Comparison of ENCODE assay signal across 22 cellular contexts in genomic region chr1:153903841-153904455, GRCh38. TPM values are rescaled to one million over a fixed set of nuclear protein-coding genes. Genes with fewer than 3 reads are reported as not detected.
DNase-seq lines count a peak whose midpoint lies in the region; ATAC-seq and TF ChIP-seq lines count a peak whose summit lies in the region.
"Had no signal": no experiment of that assay in that cellular context is flagged by ENCODE, and none has a peak within 500 bp of the region (broad histone marks: within the 10 kb centered on the region; RNA-seq: fewer than 3 reads in every experiment).

No MANE protein-coding gene starts in this region.

- H3K4me1 ChIP-seq in adipocyte (ENCODE audit: control insufficient read depth, insufficient read depth, low read length) (peaks cover 15% of the 10 kb centered on the region), tibial artery (peaks cover 0 to 25% (median 12%) of the 10 kb centered on the region in 4 donors)
- H3K4me1 ChIP-seq: neural progenitor cell, prostate gland had no signal

- H3K9ac ChIP-seq in adipocyte (ENCODE audit: low read length) = no peak overlapping the region
- H3K9ac ChIP-seq: neural progenitor cell had no signal

- H3K9me3 ChIP-seq in adipocyte (ENCODE audit: control insufficient read depth, low read length) (no peaks in the 10 kb centered on the region), tibial artery (no peaks in the 10 kb centered on the region)
- H3K9me3 ChIP-seq: prostate gland had no signal

- H3K4me3 ChIP-seq in adipocyte (ENCODE audit: low read length) (no peak overlapping the region), tibial artery (no peak overlapping the region)
- H3K4me3 ChIP-seq: neural progenitor cell, prostate gland had no signal

- H3K27me3 ChIP-seq in adipocyte (replicated peaks; ENCODE audit: control insufficient read depth, insufficient read depth, low read length) (no peaks in the 10 kb centered on the region), tibial artery (no peaks in the 10 kb centered on the region)
- H3K27me3 ChIP-seq: neural progenitor cell had no signal

- peaks cover 7 to 61% (median 9%) of the 10 kb centered on the region in 3 donors for H3K36me3 Mint-ChIP-seq in naive thymus-derived CD8-positive, alpha-beta T cell

- H3K4me1 Mint-ChIP-seq in naive thymus-derived CD8-positive, alpha-beta T cell = peaks cover 12 to 61% (median 36%) of the 10 kb centered on the region in 4 donors

- no peaks in the 10 kb centered on the region for H3K27me3 Mint-ChIP-seq in naive thymus-derived CD8-positive, alpha-beta T cell
- H3K27me3 Mint-ChIP-seq: activated CD4-positive, alpha-beta T cell treated with anti-CD3 and anti-CD28 coated beads, Interleukin-2, amount 10 ng/mL, durations not matched to agents 24 days and 14 days; effector memory CD8-positive, alpha-beta T cell had no signal

- ATAC-seq in left cardiac atrium (peak; percentile 19 to 41), Right ventricle myocardium superior (ENCODE audit: poor library complexity) (no peak)
- no peak for ATAC-seq in naive thymus-derived CD8-positive, alpha-beta T cell
- ATAC-seq: effector memory CD8-positive, alpha-beta T cell; HepG2; Right ventricle myocardium inferior had no signal

- H3K4me3 Mint-ChIP-seq in naive thymus-derived CD8-positive, alpha-beta T cell = peak overlapping the region in 1 of 10 donors; percentile 26
- H3K4me3 Mint-ChIP-seq: activated CD4-positive, alpha-beta T cell treated with anti-CD3 and anti-CD28 coated beads, Interleukin-2, amount 10 ng/mL, durations not matched to agents 24 days and 14 days; effector memory CD8-positive, alpha-beta T cell; immature natural killer cell; neural progenitor cell had no signal

- POLR2A ChIA-PET in naive thymus-derived CD8-positive, alpha-beta T cell (lab: Charles Lee) = no interaction called here

- H3K9me3 Mint-ChIP-seq in naive thymus-derived CD8-positive, alpha-beta T cell = no peaks in the 10 kb centered on the region
- H3K9me3 Mint-ChIP-seq: activated CD4-positive, alpha-beta T cell treated with anti-CD3 and anti-CD28 coated beads, Interleukin-2, amount 10 ng/mL, durations not matched to agents 24 days and 14 days; effector memory CD8-positive, alpha-beta T cell; immature natural killer cell; neural progenitor cell had no signal

- peaks cover 7% of the 10 kb centered on the region for H3K36me3 ChIP-seq in adipocyte (ENCODE audit: control insufficient read depth, insufficient read depth, low read length, severe bottlenecking)
- peaks cover 0 to 21% (median 2%) of the 10 kb centered on the region in 3 donors for H3K36me3 ChIP-seq in tibial artery
- H3K36me3 ChIP-seq: neural progenitor cell, prostate gland had no signal

- DNase-seq in left cardiac atrium = no peak
- no peak for DNase-seq in Right ventricle myocardium superior
- DNase-seq in adipocyte (ENCODE audit: low read depth) = peak; percentile 10
- DNase-seq in naive thymus-derived CD8-positive, alpha-beta T cell = no peak
- DNase-seq in tibial artery = peak in 1 of 2 donors; percentile 43
- no peak for DNase-seq in effector CD8-positive, alpha-beta T cell (lab: John Stamatoyannopoulos, UW)
- DNase-seq in NCI-H82 (lab: John Stamatoyannopoulos, UW) = no peak
- no peak for DNase-seq in NCI-H345 treated with DMSO at 0.1 percent for 48 hours (lab: John Stamatoyannopoulos, UW; ENCODE audit: unreplicated experiment)
- DNase-seq: activated CD4-positive, alpha-beta T cell treated with anti-CD3 and anti-CD28 coated beads, Interleukin-2, amount 10 ng/mL, durations not matched to agents 24 days and 14 days; activated naive CD4-positive, alpha-beta T cell; anterior cingulate cortex; effector memory CD8-positive, alpha-beta T cell; immature natural killer cell; NCI-H1417 treated with DMSO at 0.1 percent for 48 hours; NCI-H2171; NCI-H69; SW 1271 had no signal

- H3K27ac ChIP-seq in tibial artery = peak overlapping the region; percentile 29 to 43
- H3K27ac ChIP-seq: C4-2B, neural progenitor cell, prostate gland had no signal

- intact Hi-C loops in left cardiac atrium (cut with DNase I) = loop anchor here in 1 of 2 donors (5.0 kb wide), 1 partner anchor 397 kb away; no protein-coding TSS in a partner anchor
- intact Hi-C loops in Right ventricle myocardium superior (cut with DNase I) = no loop called here
- intact Hi-C loops in tibial artery (cut with DNase I; ENCODE audit: low total_unique reads) = no loop called here

- TF ChIP-seq CTCF in tibial artery (IDR thresholded peaks at IDR 0.05) = no peak

- H3K27ac Mint-ChIP-seq in naive thymus-derived CD8-positive, alpha-beta T cell = peak overlapping the region in 8 of 10 donors; percentile 9 to 85 (median 38)
- H3K27ac Mint-ChIP-seq: activated CD4-positive, alpha-beta T cell treated with anti-CD3 and anti-CD28 coated beads, Interleukin-2, amount 10 ng/mL, durations not matched to agents 24 days and 14 days; neural progenitor cell had no signal

RNA-seq across cellular contexts. Expression of gene GATAD2B, which starts 18.8 kb away (rescaled TPM):
- total RNA-seq in left cardiac atrium (10 to 100 TPM; 29.0 to 39.5 TPM), Right ventricle myocardium superior (30.1 TPM)
- total RNA-seq in naive thymus-derived CD8-positive, alpha-beta T cell = 100 to 1,000 TPM; 110 to 120 TPM
- polyA plus RNA-seq in naive thymus-derived CD8-positive, alpha-beta T cell = 1 to 10 TPM; 4.4 to 5.3 (median 5.2) TPM

RNA-seq across cellular contexts. Expression of gene DENND4B, which starts 42.6 kb away (rescaled TPM):
- total RNA-seq in left cardiac atrium (10 to 100 TPM; 41.5 to 49.5 TPM), Right ventricle myocardium superior (45.5 TPM)
- total RNA-seq in naive thymus-derived CD8-positive, alpha-beta T cell = 100 to 1,000 TPM; 174 to 194 TPM
- 10 to 100 TPM; 12.0 to 21.2 (median 19.0) TPM for polyA plus RNA-seq in naive thymus-derived CD8-positive, alpha-beta T cell

RNA-seq across cellular contexts. Expression of gene CRTC2, which starts 54.5 kb away (rescaled TPM):
- total RNA-seq in left cardiac atrium (10 to 100 TPM; 17.3 to 19.6 TPM), Right ventricle myocardium superior (20.8 TPM)
- 100 to 1,000 TPM; 132 to 147 TPM for total RNA-seq in naive thymus-derived CD8-positive, alpha-beta T cell
- polyA plus RNA-seq in naive thymus-derived CD8-positive, alpha-beta T cell = 10 to 100 TPM; 21.4 to 49.6 (median 27.1) TPM

RNA-seq across cellular contexts. Expression of gene SLC39A1, which starts 59.4 kb away (rescaled TPM):
- 10 to 100 TPM; 63.2 to 77.6 TPM for total RNA-seq in left cardiac atrium
- total RNA-seq in Right ventricle myocardium superior = 46.9 TPM
- total RNA-seq in naive thymus-derived CD8-positive, alpha-beta T cell = 10 to 100 TPM; 14.7 to 14.9 TPM
- polyA plus RNA-seq in naive thymus-derived CD8-positive, alpha-beta T cell = 10 to 100 TPM; 29.5 to 35.2 (median 32.6) TPM

Comparison
In these comparisons a context has a peak if more than half of its experiments do, and no peak if none do; other contexts are left out.
1. ATAC-seq: peak in left cardiac atrium (2 of 2); none in Right ventricle myocardium superior (single experiment) and naive thymus-derived CD8-positive, alpha-beta T cell (0 of 2).